ENCODE assay signal across 29 cellular contexts in the genomic region with DNA sequence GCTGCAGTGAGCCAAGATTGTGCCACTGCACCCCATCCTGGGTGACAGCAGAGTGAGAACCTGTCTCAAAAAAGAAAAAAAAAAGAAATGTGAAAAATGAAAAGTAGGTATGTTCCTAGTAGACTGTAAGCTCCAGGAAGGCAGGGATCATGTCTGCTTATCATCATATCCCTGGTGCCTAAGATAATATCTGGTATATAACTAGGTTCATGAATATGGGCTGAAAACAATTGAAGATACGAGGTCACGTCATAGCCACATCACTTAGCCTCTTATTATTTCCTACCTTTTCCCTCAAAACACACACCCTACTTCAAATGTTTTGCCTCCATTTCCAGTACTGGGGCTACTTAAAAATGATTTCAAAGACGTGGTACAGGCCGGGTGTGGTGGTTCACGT. TPM values are rescaled to one million over a fixed set of nuclear protein-coding genes. Genes with fewer than 3 reads are reported as not detected.
"Had no signal": no experiment of that assay in that cellular context is flagged by ENCODE, and none has a peak within 500 bp of the region (broad histone marks: within the 10 kb centered on the region; RNA-seq: fewer than 3 reads in every experiment).

No MANE protein-coding gene starts in this region.

- DNase-seq: heart right ventricle; kidney glomerular epithelial cell; left colon; left lung; mesendoderm; naive B cell; natural killer cell; occipital lobe; ovary; right lobe of liver; stimulated activated CD4-positive, alpha-beta T cell treated with anti-CD3 and anti-CD28 coated beads, Interleukin-1b, Interleukin-23, amount 100 ng/mL, for 48 hours; stimulated activated CD4-positive, alpha-beta T cell treated with anti-CD3 and anti-CD28 coated beads, Interleukin-2, amount 100 ng/mL, for 48 hours; stimulated activated CD4-positive, alpha-beta T cell treated with anti-CD3 and anti-CD28 coated beads, Interleukin-4, amount 100 ng/mL, for 4 hours; stimulated activated CD8-positive, alpha-beta memory T cell treated with anti-CD3 and anti-CD28 coated beads, Interleukin-4, amount 100 ng/mL, for 48 hours; stimulated activated naive B cell treated with anti-CD40 and anti-IgM and Interleukin-4, amounts not matched to agents 10 μg/mL and 1 μg/mL and 100 μg/mL, for 72 hours; stimulated activated naive CD8-positive, alpha-beta T cell treated with anti-CD3 and anti-CD28 coated beads, Interleukin-15, Interleukin-2, amounts not matched to agents 100 U/mL and 50 U/mL, for 24 hours; substantia nigra had no signal

- ATAC-seq: heart right ventricle; left colon; left lung; natural killer cell; right lobe of liver; stimulated activated naive B cell treated with anti-CD40 and anti-IgM and Interleukin-4, amounts not matched to agents 10 μg/mL and 1 μg/mL and 100 μg/mL, for 72 hours; stimulated activated naive CD8-positive, alpha-beta T cell treated with anti-CD3 and anti-CD28 coated beads, Interleukin-15, Interleukin-2, amounts not matched to agents 100 U/mL and 50 U/mL, for 24 hours had no signal

- FAIRE-seq: keratinocyte had no signal

- H3K27me3 ChIP-seq: heart right ventricle, hepatocyte, left lung, ovary, right atrium auricular region, right lobe of liver, tibial nerve, vagina had no signal

- H3K4me2 ChIP-seq: hepatocyte, smooth muscle cell had no signal

- H3K27me3 Mint-ChIP-seq: progenitor cell of endocrine pancreas; stimulated activated naive B cell treated with anti-CD40 and anti-IgM and Interleukin-4, amounts not matched to agents 10 μg/mL and 1 μg/mL and 100 μg/mL, for 72 hours; type B pancreatic cell had no signal

- H3K4me3 ChIP-seq: heart right ventricle, hepatocyte, left lung, lung, ovary, right atrium auricular region, right lobe of liver, smooth muscle cell, tibial nerve, vagina had no signal

- H3K36me3 Mint-ChIP-seq: mesothelial cell of epicardium, naive B cell, natural killer cell had no signal

- H3K27ac ChIP-seq: heart right ventricle, hepatocyte, left lung, neutrophil, ovary, right atrium auricular region, right lobe of liver, tibial nerve, vagina had no signal

- H3K27ac Mint-ChIP-seq: mesothelial cell of epicardium; progenitor cell of endocrine pancreas; stimulated activated naive B cell treated with anti-CD40 and anti-IgM and Interleukin-4, amounts not matched to agents 10 μg/mL and 1 μg/mL and 100 μg/mL, for 72 hours had no signal

- H3K36me3 ChIP-seq: left lung, neutrophil, ovary, right atrium auricular region, right lobe of liver, vagina had no signal

- H3K9me3 Mint-ChIP-seq: mesothelial cell of epicardium; naive B cell; natural killer cell; stimulated activated naive B cell treated with anti-CD40 and anti-IgM and Interleukin-4, amounts not matched to agents 10 μg/mL and 1 μg/mL and 100 μg/mL, for 72 hours; type B pancreatic cell had no signal

- H3K4me3 Mint-ChIP-seq: mesothelial cell of epicardium; stimulated activated naive B cell treated with anti-CD40 and anti-IgM and Interleukin-4, amounts not matched to agents 10 μg/mL and 1 μg/mL and 100 μg/mL, for 72 hours; type B pancreatic cell had no signal

- H2AFZ ChIP-seq: hepatocyte had no signal

- H3K9me3 ChIP-seq: heart right ventricle, left lung, neutrophil, ovary, right atrium auricular region, right lobe of liver, tibial nerve, vagina had no signal

RNA-seq across cellular contexts. Expression of gene SMAGP, which starts 55.3 kb away (rescaled TPM):
- polyA plus RNA-seq: neural cell had no signal
